8 cellular contexts compared by ENCODE assay signal in genomic region chr6:30647802-30648460, GRCh38. TPM values are rescaled to one million over a fixed set of nuclear protein-coding genes. Genes with fewer than 3 reads are reported as not detected.
DNase-seq lines count a peak whose midpoint lies in the region; ATAC-seq, FAIRE-seq and TF ChIP-seq lines count a peak whose summit lies in the region.

No MANE protein-coding gene starts in this region.

- no peak overlapping the region for H2AK5ac ChIP-seq in trophoblast cell (ENCODE audit: low read length)

- H3K27me3 ChIP-seq in CD8-positive, alpha-beta memory T cell (ENCODE audit: insufficient read depth, low read length, poor library complexity, severe bottlenecking), result no peaks in the 10 kb centered on the region
- no peaks in the 10 kb centered on the region for H3K27me3 ChIP-seq in trophoblast cell (ENCODE audit: insufficient read depth, low read length)

- H3K4me3 ChIP-seq in CD8-positive, alpha-beta memory T cell (ENCODE audit: low read length), result peak overlapping the region; percentile 61
- peak overlapping the region; percentile 93 for H3K4me3 ChIP-seq in WI38 (ENCODE audit: low read depth, low read length)
- peak overlapping the region; percentile 91 for H3K4me3 ChIP-seq in fibroblast of villous mesenchyme (ENCODE audit: low read depth, low read length)
- peak overlapping the region; percentile 99 for H3K4me3 ChIP-seq in trophoblast cell (ENCODE audit: low read depth, low read length)

- H3K23ac ChIP-seq in trophoblast cell (ENCODE audit: low read length), result no peak overlapping the region

- peaks cover 6% of the 10 kb centered on the region for H3K79me1 ChIP-seq in trophoblast cell (ENCODE audit: low read length)

- H3K27me3 Mint-ChIP-seq in CD8-positive, alpha-beta memory T cell, result no peaks in the 10 kb centered on the region

- H3K9me3 ChIP-seq in CD8-positive, alpha-beta memory T cell (ENCODE audit: low read length), result no peaks in the 10 kb centered on the region
- no peaks in the 10 kb centered on the region for H3K9me3 ChIP-seq in trophoblast cell (ENCODE audit: insufficient read depth, low read depth, low read length)

- no peak for FAIRE-seq in H54 (lab: Jason Lieb, UNC)

- no peak for DNase-seq in CD8-positive, alpha-beta memory T cell
- DNase-seq in fibroblast of villous mesenchyme (ENCODE audit: low read depth) (no peak), trophoblast cell (no peak), germinal center (ENCODE audit: low spot score) (no peak), H54 (ENCODE audit: insufficient read length, low spot score) (no peak)
- no peak for DNase-seq in stimulated activated CD4-positive, alpha-beta T cell treated with anti-CD3 and anti-CD28 coated beads, Interleukin-4, amount 100 ng/mL, for 4 hours

- POLR2A ChIA-PET in CD8-positive, alpha-beta memory T cell (lab: Charles Lee), result interaction anchor here (0.6 to 0.7 kb wide), 4 partner anchors 33 to 93 kb away, joined by 3 to 8 read pairs (median 4); no protein-coding TSS in a partner anchor

- peak overlapping the region; percentile 88 for H4K8ac ChIP-seq in trophoblast cell (ENCODE audit: low read depth, low read length)

- H2BK12ac ChIP-seq in trophoblast cell (ENCODE audit: low read length), result no peak overlapping the region

- peak overlapping the region; percentile 89 for H3K9ac ChIP-seq in trophoblast cell (ENCODE audit: low read length)

- peak; percentile 49 for ATAC-seq in HG02571 (IDR thresholded peaks at IDR 0.05; ENCODE audit: unreplicated experiment)

- H3K4ac ChIP-seq in trophoblast cell (ENCODE audit: low read depth, low read length), result no peak overlapping the region

- no peak overlapping the region for H4K91ac ChIP-seq in trophoblast cell (ENCODE audit: low read depth, low read length)

- H3K36me3 Mint-ChIP-seq in CD8-positive, alpha-beta memory T cell, result peaks cover 0 to 54% (median 15%) of the 10 kb centered on the region in 3 donors

- H3K36me3 ChIP-seq in CD8-positive, alpha-beta memory T cell (ENCODE audit: insufficient read depth, low read length), result peaks cover 12% of the 10 kb centered on the region
- peaks cover 26 to 41% of the 10 kb centered on the region in 2 experiments for H3K36me3 ChIP-seq in trophoblast cell (ENCODE audit: control insufficient read depth in 1 of 2, insufficient read depth in 2 of 2, low read length in 2 of 2)

- peaks cover 18% of the 10 kb centered on the region for H3K4me1 ChIP-seq in CD8-positive, alpha-beta memory T cell (ENCODE audit: insufficient read depth, low read length)
- H3K4me1 ChIP-seq in trophoblast cell (ENCODE audit: control insufficient read depth in 1 of 2, insufficient read depth in 2 of 2, low read length in 2 of 2), result peaks cover 0 to 7% of the 10 kb centered on the region in 2 experiments

- no peaks in the 10 kb centered on the region for H3K9me3 Mint-ChIP-seq in CD8-positive, alpha-beta memory T cell

- H2AFZ ChIP-seq in trophoblast cell (ENCODE audit: insufficient read depth, low read length, poor library complexity), result peak overlapping the region; percentile 94

- peak overlapping the region; percentile 86 for H3K27ac ChIP-seq in CD8-positive, alpha-beta memory T cell (ENCODE audit: low read depth, low read length)
- peak overlapping the region; percentile 86 for H3K27ac ChIP-seq in trophoblast cell (ENCODE audit: low read depth, low read length)

- H2BK120ac ChIP-seq in trophoblast cell (ENCODE audit: insufficient read depth, low read length, poor library complexity), result no peak overlapping the region

- no peak for TF ChIP-seq POLR2A in H54 (IDR thresholded peaks at IDR 0.05; ENCODE audit: low read depth, low read length)

- H3K18ac ChIP-seq in trophoblast cell (ENCODE audit: low read length), result no peak overlapping the region

- no peak overlapping the region for H2BK5ac ChIP-seq in trophoblast cell (ENCODE audit: low read depth, low read length, poor library complexity)

- TF ChIP-seq CTCF in WI38 (IDR thresholded peaks at IDR 0.05; ENCODE audit: low read depth, low read length) (no peak), fibroblast of villous mesenchyme (IDR thresholded peaks at IDR 0.05; ENCODE audit: insufficient read depth, low read depth, low read length) (no peak)

- peaks cover 3% of the 10 kb centered on the region for H3K79me2 ChIP-seq in trophoblast cell (ENCODE audit: control insufficient read depth, insufficient read depth, low read length, poor library complexity)

- H3K4me1 Mint-ChIP-seq in CD8-positive, alpha-beta memory T cell, result peaks cover 23 to 31% (median 24%) of the 10 kb centered on the region in 3 donors

- H3K27ac Mint-ChIP-seq in CD8-positive, alpha-beta memory T cell, result peak overlapping the region; percentile 74 to 96 (median 94)

- peak overlapping the region; percentile 80 for H3K14ac ChIP-seq in trophoblast cell (ENCODE audit: low read length)

- CTCF ChIA-PET in CD8-positive, alpha-beta memory T cell (lab: Charles Lee), result no interaction called here

- peak overlapping the region; percentile 84 to 95 (median 89) for H3K4me3 Mint-ChIP-seq in CD8-positive, alpha-beta memory T cell

- no peak overlapping the region for H4K12ac ChIP-seq in trophoblast cell (ENCODE audit: low read depth, low read length)

- WGBS in trophoblast cell (ENCODE audit: extremely low coverage, insufficient coverage, insufficient read length), result no CpG with 5 or more reads among the region's 21 CpGs

- peak overlapping the region; percentile 97 for H3K4me2 ChIP-seq in trophoblast cell (ENCODE audit: low read length)

RNA-seq across cellular contexts. Expression of gene C6orf136, which starts 1.0 kb away (rescaled TPM):
- 10 to 100 TPM; 35.9 to 42.2 TPM for total RNA-seq in CD8-positive, alpha-beta memory T cell
- 11.8 TPM for polyA plus RNA-seq in CD8-positive, alpha-beta memory T cell
- 4.8 and 9.9 TPM in 2 replicates for total RNA-seq in fibroblast of villous mesenchyme
- polyA plus RNA-seq in trophoblast cell (2013), result 17.3 and 18.1 TPM in 2 replicates

RNA-seq across cellular contexts. Expression of gene ATAT1, which starts 21.3 kb away (rescaled TPM):
- total RNA-seq in CD8-positive, alpha-beta memory T cell, result 10 to 100 TPM; 10.5 to 10.7 TPM
- 1.5 TPM for polyA plus RNA-seq in CD8-positive, alpha-beta memory T cell
- total RNA-seq in fibroblast of villous mesenchyme, result 4.2 and 5.2 TPM in 2 replicates
- 25.4 and 28.5 TPM in 2 replicates for polyA plus RNA-seq in trophoblast cell (2013)

RNA-seq across cellular contexts. Expression of gene DHX16, which starts 24.9 kb away (rescaled TPM):
- 10 to 100 TPM; 47.5 to 49.1 TPM for total RNA-seq in CD8-positive, alpha-beta memory T cell
- polyA plus RNA-seq in CD8-positive, alpha-beta memory T cell, result 31.0 TPM
- total RNA-seq in fibroblast of villous mesenchyme, result 32.0 and 32.2 TPM in 2 replicates
- polyA plus RNA-seq in trophoblast cell (2013), result 20.6 and 21.0 TPM in 2 replicates

RNA-seq across cellular contexts. Expression of gene MRPS18B, which starts 30.3 kb away (rescaled TPM):
- 100 to 1,000 TPM; 102 to 103 TPM for total RNA-seq in CD8-positive, alpha-beta memory T cell
- polyA plus RNA-seq in CD8-positive, alpha-beta memory T cell, result 113 TPM
- 79.5 and 81.2 TPM in 2 replicates for total RNA-seq in fibroblast of villous mesenchyme
- 35.8 and 36.9 TPM in 2 replicates for polyA plus RNA-seq in trophoblast cell (2013)

RNA-seq across cellular contexts. Expression of gene PPP1R10, which starts 30.9 kb away (rescaled TPM):
- 100 to 1,000 TPM; 115 to 117 TPM for total RNA-seq in CD8-positive, alpha-beta memory T cell
- polyA plus RNA-seq in CD8-positive, alpha-beta memory T cell, result 27.3 TPM
- total RNA-seq in fibroblast of villous mesenchyme, result 37.7 and 70.4 TPM in 2 replicates
- 153 and 155 TPM in 2 replicates for polyA plus RNA-seq in trophoblast cell (2013)
